In the genomic region with DNA sequence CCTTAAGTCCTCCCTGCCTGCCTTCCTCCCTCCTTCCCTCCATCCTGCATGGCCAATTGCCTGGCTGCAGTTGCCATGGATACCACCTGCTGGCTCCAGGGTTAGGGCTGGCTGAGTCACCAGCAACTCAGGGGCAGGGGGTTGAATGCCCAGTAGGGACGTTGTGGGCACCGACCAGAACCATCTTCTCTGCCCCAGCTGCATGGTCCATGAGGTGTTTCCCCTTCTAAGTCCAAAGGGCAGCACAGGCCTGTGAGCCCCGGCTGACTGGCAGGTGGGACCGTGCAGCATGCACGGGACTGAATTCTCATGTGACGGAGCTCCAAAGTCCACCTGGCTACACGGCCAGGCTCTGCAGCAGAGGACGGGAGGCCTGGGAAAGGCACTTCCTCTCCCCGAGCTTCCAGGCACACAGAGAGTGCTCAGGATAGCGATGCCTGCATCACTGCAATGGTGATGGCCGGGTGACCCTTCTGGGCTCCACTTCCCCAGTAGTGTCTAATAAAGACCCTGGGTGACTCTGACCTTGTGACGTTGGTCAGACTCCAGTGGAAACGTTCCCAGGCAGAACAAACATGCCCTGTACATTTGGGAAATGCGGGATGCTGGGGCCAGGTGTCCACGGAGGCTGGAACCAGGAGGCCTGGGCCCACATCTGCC, we compare ENCODE assay signal across 1 cellular context.
A peak's percentile ranks its signal among the peaks of the same experiment; 100 is the strongest.
TF ChIP-seq lines count a peak whose summit lies in the region.

No MANE protein-coding gene starts in this region.

TF ChIP-seq in HepG2, 621 proteins besides CTCF, POLR2A, EP300 and RAD21 (continued from another document and continues in another):
- TF ChIP-seq RARA (CRISPR knock-in tag; IDR thresholded peaks at IDR 0.05) (peak; percentile 85), GATAD1 (CRISPR knock-in tag; IDR thresholded peaks at IDR 0.05) (peak; percentile 75), ZNF615 (CRISPR knock-in tag; IDR thresholded peaks at IDR 0.05; ENCODE audit: borderline replicate concordance) (no peak), SRY (CRISPR knock-in tag; IDR thresholded peaks at IDR 0.05) (peak; percentile 73; the same call in 1 of the 2 replicates), SMAD3 (CRISPR knock-in tag; IDR thresholded peaks at IDR 0.05) (peak; percentile 80; the same call in 1 of the 2 replicates), ZSCAN29 (CRISPR knock-in tag; conservative IDR thresholded peaks at IDR 0.05) (peak; percentile 95), POLR2G (IDR thresholded peaks at IDR 0.05; ENCODE audit: low read depth, low read length) (0 out of 2 replicates have a peak, but pooled peaks have one; percentile 35), BCL3 (CRISPR knock-in tag; IDR thresholded peaks at IDR 0.05) (peak; percentile 98), YY1 (IDR thresholded peaks at IDR 0.05; ENCODE audit: insufficient read depth, insufficient replicate concordance, low read depth, low read length) (no peak), PAWR (CRISPR knock-in tag; IDR thresholded peaks at IDR 0.05; ENCODE audit: borderline replicate concordance) (no peak), TCF12 (IDR thresholded peaks at IDR 0.05) (no peak), TCF12 (CRISPR knock-in tag; IDR thresholded peaks at IDR 0.05) (no peak; the same call in 1 of the 2 replicates), SPEN (CRISPR knock-in tag; IDR thresholded peaks at IDR 0.05; ENCODE audit: low read depth) (peak; percentile 96), FOSL2 (CRISPR knock-in tag; IDR thresholded peaks at IDR 0.05) (peak; percentile 84), ZNF83 (CRISPR knock-in tag; IDR thresholded peaks at IDR 0.05; ENCODE audit: borderline replicate concordance) (no peak), PAF1 (CRISPR knock-in tag; IDR thresholded peaks at IDR 0.05) (no peak), U2AF1 (optimal IDR thresholded peaks at IDR 0.05; ENCODE audit: low read depth, low read length) (no peak), SALL1 (CRISPR knock-in tag; IDR thresholded peaks at IDR 0.05) (peak; percentile 98), MATR3 (CRISPR knock-in tag; IDR thresholded peaks at IDR 0.05) (no peak), ZNF720 (CRISPR knock-in tag; IDR thresholded peaks at IDR 0.05) (no peak), ZNF652 (CRISPR knock-in tag; IDR thresholded peaks at IDR 0.05; ENCODE audit: borderline replicate concordance, low read depth) (peak; percentile 15; the same call in 1 of the 2 replicates), ZNF530 (CRISPR knock-in tag; IDR thresholded peaks at IDR 0.05; ENCODE audit: low read depth) (no peak), ZNF670 (CRISPR knock-in tag; IDR thresholded peaks at IDR 0.05; ENCODE audit: borderline replicate concordance) (peak; percentile 44; the same call in 1 of the 2 replicates), ZNF225 (CRISPR knock-in tag; IDR thresholded peaks at IDR 0.05) (peak; percentile 78; the same call in 1 of the 2 replicates), ZNF776 (CRISPR knock-in tag; IDR thresholded peaks at IDR 0.05) (no peak), ZNF383 (CRISPR knock-in tag; IDR thresholded peaks at IDR 0.05; ENCODE audit: borderline replicate concordance) (no peak), ZNF775 (CRISPR knock-in tag; IDR thresholded peaks at IDR 0.05; ENCODE audit: borderline replicate concordance) (0 out of 2 replicates have a peak, but pooled peaks have one; percentile 56), ZFP90 (CRISPR knock-in tag; IDR thresholded peaks at IDR 0.05; ENCODE audit: borderline replicate concordance) (peak; percentile 92), ZBTB34 (CRISPR knock-in tag; IDR thresholded peaks at IDR 0.05) (peak; percentile 81; the same call in 1 of the 2 replicates), ISL2 (CRISPR knock-in tag; IDR thresholded peaks at IDR 0.05) (peak; percentile 76), ZBTB7A (CRISPR knock-in tag; IDR thresholded peaks at IDR 0.05) (peak; percentile 96), DPF2 (CRISPR knock-in tag; IDR thresholded peaks at IDR 0.05; ENCODE audit: borderline replicate concordance, low read depth) (peak; percentile 87), ZNF547 (CRISPR knock-in tag; IDR thresholded peaks at IDR 0.05) (peak; percentile 93), ZNF329 (CRISPR knock-in tag; IDR thresholded peaks at IDR 0.05; ENCODE audit: low read depth) (peak; percentile 93), ZFX (CRISPR knock-in tag; IDR thresholded peaks at IDR 0.05; ENCODE audit: low read depth) (peak; percentile 93), JDP2 (CRISPR knock-in tag; IDR thresholded peaks at IDR 0.05; ENCODE audit: borderline replicate concordance) (peak; percentile 66; the same call in 1 of the 2 replicates), PCBP2 (optimal IDR thresholded peaks at IDR 0.05; ENCODE audit: low read depth, low read length, poor library complexity, severe bottlenecking) (no peak), ZNF17 (CRISPR knock-in tag; IDR thresholded peaks at IDR 0.05) (0 out of 2 replicates have a peak, but pooled peaks have one; percentile 45), SIX1 (CRISPR knock-in tag; IDR thresholded peaks at IDR 0.05; ENCODE audit: borderline replicate concordance) (peak; percentile 54; the same call in 1 of the 2 replicates), ZBTB20 (CRISPR knock-in tag; IDR thresholded peaks at IDR 0.05; ENCODE audit: borderline replicate concordance, low read depth) (peak; percentile 71; the same call in 1 of the 2 replicates)
- TF ChIP-seq, protein P1, sequence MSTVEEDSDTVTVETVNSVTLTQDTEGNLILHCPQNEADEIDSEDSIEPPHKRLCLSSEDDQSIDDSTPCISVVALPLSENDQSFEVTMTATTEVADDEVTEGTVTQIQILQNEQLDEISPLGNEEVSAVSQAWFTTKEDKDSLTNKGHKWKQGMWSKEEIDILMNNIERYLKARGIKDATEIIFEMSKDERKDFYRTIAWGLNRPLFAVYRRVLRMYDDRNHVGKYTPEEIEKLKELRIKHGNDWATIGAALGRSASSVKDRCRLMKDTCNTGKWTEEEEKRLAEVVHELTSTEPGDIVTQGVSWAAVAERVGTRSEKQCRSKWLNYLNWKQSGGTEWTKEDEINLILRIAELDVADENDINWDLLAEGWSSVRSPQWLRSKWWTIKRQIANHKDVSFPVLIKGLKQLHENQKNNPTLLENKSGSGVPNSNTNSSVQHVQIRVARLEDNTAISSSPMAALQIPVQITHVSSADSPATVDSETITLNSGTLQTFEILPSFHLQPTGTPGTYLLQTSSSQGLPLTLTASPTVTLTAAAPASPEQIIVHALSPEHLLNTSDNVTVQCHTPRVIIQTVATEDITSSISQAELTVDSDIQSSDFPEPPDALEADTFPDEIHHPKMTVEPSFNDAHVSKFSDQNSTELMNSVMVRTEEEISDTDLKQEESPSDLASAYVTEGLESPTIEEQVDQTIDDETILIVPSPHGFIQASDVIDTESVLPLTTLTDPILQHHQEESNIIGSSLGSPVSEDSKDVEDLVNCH (CRISPR knock-in tag; IDR thresholded peaks at IDR 0.05), result 0 out of 2 replicates have a peak, but pooled peaks have one; percentile 33
- TF ChIP-seq, protein P2, sequence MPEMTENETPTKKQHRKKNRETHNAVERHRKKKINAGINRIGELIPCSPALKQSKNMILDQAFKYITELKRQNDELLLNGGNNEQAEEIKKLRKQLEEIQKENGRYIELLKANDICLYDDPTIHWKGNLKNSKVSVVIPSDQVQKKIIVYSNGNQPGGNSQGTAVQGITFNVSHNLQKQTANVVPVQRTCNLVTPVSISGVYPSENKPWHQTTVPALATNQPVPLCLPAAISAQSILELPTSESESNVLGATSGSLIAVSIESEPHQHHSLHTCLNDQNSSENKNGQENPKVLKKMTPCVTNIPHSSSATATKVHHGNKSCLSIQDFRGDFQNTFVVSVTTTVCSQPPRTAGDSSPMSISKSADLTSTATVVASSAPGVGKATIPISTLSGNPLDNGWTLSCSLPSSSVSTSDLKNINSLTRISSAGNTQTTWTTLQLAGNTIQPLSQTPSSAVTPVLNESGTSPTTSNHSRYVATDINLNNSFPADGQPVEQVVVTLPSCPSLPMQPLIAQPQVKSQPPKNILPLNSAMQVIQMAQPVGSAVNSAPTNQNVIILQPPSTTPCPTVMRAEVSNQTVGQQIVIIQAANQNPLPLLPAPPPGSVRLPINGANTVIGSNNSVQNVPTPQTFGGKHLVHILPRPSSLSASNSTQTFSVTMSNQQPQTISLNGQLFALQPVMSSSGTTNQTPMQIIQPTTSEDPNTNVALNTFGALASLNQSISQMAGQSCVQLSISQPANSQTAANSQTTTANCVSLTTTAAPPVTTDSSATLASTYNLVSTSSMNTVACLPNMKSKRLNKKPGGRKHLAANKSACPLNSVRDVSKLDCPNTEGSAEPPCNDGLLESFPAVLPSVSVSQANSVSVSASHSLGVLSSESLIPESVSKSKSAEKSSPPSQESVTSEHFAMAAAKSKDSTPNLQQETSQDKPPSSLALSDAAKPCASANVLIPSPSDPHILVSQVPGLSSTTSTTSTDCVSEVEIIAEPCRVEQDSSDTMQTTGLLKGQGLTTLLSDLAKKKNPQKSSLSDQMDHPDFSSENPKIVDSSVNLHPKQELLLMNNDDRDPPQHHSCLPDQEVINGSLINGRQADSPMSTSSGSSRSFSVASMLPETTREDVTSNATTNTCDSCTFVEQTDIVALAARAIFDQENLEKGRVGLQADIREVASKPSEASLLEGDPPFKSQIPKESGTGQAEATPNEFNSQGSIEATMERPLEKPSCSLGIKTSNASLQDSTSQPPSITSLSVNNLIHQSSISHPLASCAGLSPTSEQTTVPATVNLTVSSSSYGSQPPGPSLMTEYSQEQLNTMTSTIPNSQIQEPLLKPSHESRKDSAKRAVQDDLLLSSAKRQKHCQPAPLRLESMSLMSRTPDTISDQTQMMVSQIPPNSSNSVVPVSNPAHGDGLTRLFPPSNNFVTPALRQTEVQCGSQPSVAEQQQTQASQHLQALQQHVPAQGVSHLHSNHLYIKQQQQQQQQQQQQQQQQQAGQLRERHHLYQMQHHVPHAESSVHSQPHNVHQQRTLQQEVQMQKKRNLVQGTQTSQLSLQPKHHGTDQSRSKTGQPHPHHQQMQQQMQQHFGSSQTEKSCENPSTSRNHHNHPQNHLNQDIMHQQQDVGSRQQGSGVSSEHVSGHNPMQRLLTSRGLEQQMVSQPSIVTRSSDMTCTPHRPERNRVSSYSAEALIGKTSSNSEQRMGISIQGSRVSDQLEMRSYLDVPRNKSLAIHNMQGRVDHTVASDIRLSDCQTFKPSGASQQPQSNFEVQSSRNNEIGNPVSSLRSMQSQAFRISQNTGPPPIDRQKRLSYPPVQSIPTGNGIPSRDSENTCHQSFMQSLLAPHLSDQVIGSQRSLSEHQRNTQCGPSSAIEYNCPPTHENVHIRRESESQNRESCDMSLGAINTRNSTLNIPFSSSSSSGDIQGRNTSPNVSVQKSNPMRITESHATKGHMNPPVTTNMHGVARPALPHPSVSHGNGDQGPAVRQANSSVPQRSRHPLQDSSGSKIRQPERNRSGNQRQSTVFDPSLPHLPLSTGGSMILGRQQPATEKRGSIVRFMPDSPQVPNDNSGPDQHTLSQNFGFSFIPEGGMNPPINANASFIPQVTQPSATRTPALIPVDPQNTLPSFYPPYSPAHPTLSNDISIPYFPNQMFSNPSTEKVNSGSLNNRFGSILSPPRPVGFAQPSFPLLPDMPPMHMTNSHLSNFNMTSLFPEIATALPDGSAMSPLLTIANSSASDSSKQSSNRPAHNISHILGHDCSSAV (CRISPR knock-in tag; IDR thresholded peaks at IDR 0.05; ENCODE audit: borderline replicate concordance), result no peak
- TF ChIP-seq, protein P3, sequence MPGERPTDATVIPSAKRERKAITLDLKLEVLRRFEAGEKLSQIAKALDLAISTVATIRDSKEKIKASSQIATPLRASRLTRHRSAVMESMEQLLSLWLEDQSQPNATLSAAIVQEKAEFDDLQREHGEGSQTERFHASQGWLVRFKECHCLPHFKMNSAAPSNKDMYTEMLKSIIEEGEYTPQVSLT (CRISPR knock-in tag; IDR thresholded peaks at IDR 0.05; ENCODE audit: borderline replicate concordance, low read depth), result no peak
- TF ChIP-seq, protein P4, sequence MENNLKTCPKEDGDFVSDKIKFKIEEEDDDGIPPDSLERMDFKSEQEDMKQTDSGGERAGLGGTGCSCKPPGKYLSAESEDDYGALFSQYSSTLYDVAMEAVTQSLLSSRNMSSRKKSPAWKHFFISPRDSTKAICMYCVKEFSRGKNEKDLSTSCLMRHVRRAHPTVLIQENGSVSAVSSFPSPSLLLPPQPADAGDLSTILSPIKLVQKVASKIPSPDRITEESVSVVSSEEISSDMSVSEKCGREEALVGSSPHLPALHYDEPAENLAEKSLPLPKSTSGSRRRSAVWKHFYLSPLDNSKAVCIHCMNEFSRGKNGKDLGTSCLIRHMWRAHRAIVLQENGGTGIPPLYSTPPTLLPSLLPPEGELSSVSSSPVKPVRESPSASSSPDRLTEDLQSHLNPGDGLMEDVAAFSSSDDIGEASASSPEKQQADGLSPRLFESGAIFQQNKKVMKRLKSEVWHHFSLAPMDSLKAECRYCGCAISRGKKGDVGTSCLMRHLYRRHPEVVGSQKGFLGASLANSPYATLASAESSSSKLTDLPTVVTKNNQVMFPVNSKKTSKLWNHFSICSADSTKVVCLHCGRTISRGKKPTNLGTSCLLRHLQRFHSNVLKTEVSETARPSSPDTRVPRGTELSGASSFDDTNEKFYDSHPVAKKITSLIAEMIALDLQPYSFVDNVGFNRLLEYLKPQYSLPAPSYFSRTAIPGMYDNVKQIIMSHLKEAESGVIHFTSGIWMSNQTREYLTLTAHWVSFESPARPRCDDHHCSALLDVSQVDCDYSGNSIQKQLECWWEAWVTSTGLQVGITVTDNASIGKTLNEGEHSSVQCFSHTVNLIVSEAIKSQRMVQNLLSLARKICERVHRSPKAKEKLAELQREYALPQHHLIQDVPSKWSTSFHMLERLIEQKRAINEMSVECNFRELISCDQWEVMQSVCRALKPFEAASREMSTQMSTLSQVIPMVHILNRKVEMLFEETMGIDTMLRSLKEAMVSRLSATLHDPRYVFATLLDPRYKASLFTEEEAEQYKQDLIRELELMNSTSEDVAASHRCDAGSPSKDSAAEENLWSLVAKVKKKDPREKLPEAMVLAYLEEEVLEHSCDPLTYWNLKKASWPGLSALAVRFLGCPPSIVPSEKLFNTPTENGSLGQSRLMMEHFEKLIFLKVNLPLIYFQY (CRISPR knock-in tag; IDR thresholded peaks at IDR 0.05; ENCODE audit: borderline replicate concordance), result peak; percentile 93
